ENCODE assay signal across 19 cellular contexts in the genomic region with DNA sequence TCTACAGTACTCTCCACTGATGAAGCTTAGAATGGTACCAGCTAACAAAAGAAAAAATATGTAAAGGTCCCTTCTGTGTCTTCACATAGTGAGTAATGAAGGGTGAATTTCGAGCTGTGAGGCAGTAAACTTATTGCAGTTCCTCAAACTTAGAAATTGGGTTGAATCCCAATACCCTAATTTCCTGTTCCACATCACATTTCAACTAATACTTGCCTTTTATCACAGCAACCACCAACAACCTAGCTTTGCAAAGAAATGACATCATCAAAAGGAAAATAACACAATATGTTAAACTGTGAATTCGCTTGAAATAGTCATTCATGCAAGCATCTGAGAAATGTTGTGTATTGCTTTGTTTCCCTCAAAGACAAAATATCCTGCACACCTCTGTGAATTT. TPM values are rescaled to one million over a fixed set of nuclear protein-coding genes. Genes with fewer than 3 reads are reported as not detected.
DNase-seq lines count a peak whose midpoint lies in the region; ATAC-seq, FAIRE-seq and TF ChIP-seq lines count a peak whose summit lies in the region.
"Had no signal": no experiment of that assay in that cellular context is flagged by ENCODE, and none has a peak within 500 bp of the region (broad histone marks: within the 10 kb centered on the region; RNA-seq: fewer than 3 reads in every experiment).

No MANE protein-coding gene starts in this region.

- peak overlapping the region; percentile 71 for H3K27ac Mint-ChIP-seq in activated CD4-positive, alpha-beta T cell treated with anti-CD3 and anti-CD28 coated beads, Interleukin-2, amount 10 ng/mL, durations not matched to agents 7 days and 5 days
- peak overlapping the region; percentile 46 for H3K27ac Mint-ChIP-seq in activated CD8-positive, alpha-beta T cell treated with anti-CD3 and anti-CD28 coated beads, Interleukin-2, amount 10 ng/mL, durations not matched to agents 7 days and 5 days
- H3K27ac Mint-ChIP-seq in natural killer cell, result peak overlapping the region; percentile 31 to 63

- H3K27me3 ChIP-seq in MG63, result no peaks in the 10 kb centered on the region
- H3K27me3 ChIP-seq: ascending aorta, SJCRH30, uterus had no signal

- H3K36me3 ChIP-seq in MG63, result no peaks in the 10 kb centered on the region
- H3K36me3 ChIP-seq: ascending aorta, left ventricle myocardium inferior, SJCRH30, uterus had no signal

- no peak for TF ChIP-seq CTCF in natural killer cell (IDR thresholded peaks at IDR 0.05)

- no peaks in the 10 kb centered on the region for H3K27me3 Mint-ChIP-seq in activated CD4-positive, alpha-beta T cell treated with anti-CD3 and anti-CD28 coated beads, Interleukin-2, amount 10 ng/mL, durations not matched to agents 7 days and 5 days
- no peaks in the 10 kb centered on the region for H3K27me3 Mint-ChIP-seq in activated CD8-positive, alpha-beta T cell treated with anti-CD3 and anti-CD28 coated beads, Interleukin-2, amount 10 ng/mL, durations not matched to agents 7 days and 5 days (ENCODE audit: low read depth)
- H3K27me3 Mint-ChIP-seq in natural killer cell (ENCODE audit: low read depth in 2 of 2), result no peaks in the 10 kb centered on the region

- no peaks in the 10 kb centered on the region for H3K9me3 Mint-ChIP-seq in activated CD4-positive, alpha-beta T cell treated with anti-CD3 and anti-CD28 coated beads, Interleukin-2, amount 10 ng/mL, durations not matched to agents 7 days and 5 days
- no peaks in the 10 kb centered on the region for H3K9me3 Mint-ChIP-seq in activated CD8-positive, alpha-beta T cell treated with anti-CD3 and anti-CD28 coated beads, Interleukin-2, amount 10 ng/mL, durations not matched to agents 7 days and 5 days (ENCODE audit: insufficient read depth)
- no peaks in the 10 kb centered on the region for H3K9me3 Mint-ChIP-seq in natural killer cell

- no peak for ATAC-seq in activated CD8-positive, alpha-beta T cell treated with anti-CD3 and anti-CD28 coated beads, Interleukin-2, amount 10 ng/mL, durations not matched to agents 7 days and 5 days
- ATAC-seq in natural killer cell, result no peak
- no peak for ATAC-seq in left ventricle myocardium superior
- ATAC-seq in GM21717 (IDR thresholded peaks at IDR 0.05; ENCODE audit: unreplicated experiment), result no peak
- ATAC-seq: psoas muscle had no signal

- peak overlapping the region; percentile 56 for H3K4me3 Mint-ChIP-seq in activated CD4-positive, alpha-beta T cell treated with anti-CD3 and anti-CD28 coated beads, Interleukin-2, amount 10 ng/mL, durations not matched to agents 7 days and 5 days
- H3K4me3 Mint-ChIP-seq in activated CD8-positive, alpha-beta T cell treated with anti-CD3 and anti-CD28 coated beads, Interleukin-2, amount 10 ng/mL, durations not matched to agents 7 days and 5 days, result no peak overlapping the region
- no peak overlapping the region for H3K4me3 Mint-ChIP-seq in natural killer cell

- no peak overlapping the region for H3K4me3 ChIP-seq in MG63
- H3K4me3 ChIP-seq: ascending aorta, left ventricle myocardium inferior, psoas muscle, SJCRH30, uterus had no signal

- H3K4me1 Mint-ChIP-seq in activated CD4-positive, alpha-beta T cell treated with anti-CD3 and anti-CD28 coated beads, Interleukin-2, amount 10 ng/mL, durations not matched to agents 7 days and 5 days, result peaks cover 93% of the 10 kb centered on the region
- peaks cover 92% of the 10 kb centered on the region for H3K4me1 Mint-ChIP-seq in activated CD8-positive, alpha-beta T cell treated with anti-CD3 and anti-CD28 coated beads, Interleukin-2, amount 10 ng/mL, durations not matched to agents 7 days and 5 days (ENCODE audit: low read depth)
- peaks cover 89 to 94% of the 10 kb centered on the region in 2 donors for H3K4me1 Mint-ChIP-seq in natural killer cell

- DNase-seq in activated CD4-positive, alpha-beta T cell treated with anti-CD3 and anti-CD28 coated beads, Interleukin-2, amount 10 ng/mL, durations not matched to agents 7 days and 5 days, result no peak
- no peak for DNase-seq in activated CD4-positive, alpha-beta T cell treated with anti-CD3 and anti-CD28 coated beads for 4 hours
- no peak for DNase-seq in GM18507 (ENCODE audit: extremely low spot score, insufficient read length, low read depth)
- no peak for DNase-seq in activated CD8-positive, alpha-beta T cell treated with anti-CD3 and anti-CD28 coated beads, Interleukin-2, amount 10 ng/mL, durations not matched to agents 7 days and 5 days
- DNase-seq in natural killer cell, result no peak
- no peak for DNase-seq in MG63
- no peak for DNase-seq in left ventricle myocardium superior
- DNase-seq: ACHN, Calu3, GDM1, left ventricle myocardium inferior, NCI-H510A, OCI-M1, psoas muscle, SJCRH30, uterus had no signal

- intact Hi-C loops in natural killer cell (cut with micrococcal nuclease), result no loop called here
- intact Hi-C loops in left ventricle myocardium superior (cut with micrococcal nuclease), result no loop called here

- POLR2A ChIA-PET in activated CD4-positive, alpha-beta T cell treated with anti-CD3 and anti-CD28 coated beads, Interleukin-2, amount 10 ng/mL, durations not matched to agents 7 days and 5 days (lab: Charles Lee), result no interaction called here
- POLR2A ChIA-PET in activated CD8-positive, alpha-beta T cell treated with anti-CD3 and anti-CD28 coated beads, Interleukin-2, amount 10 ng/mL, durations not matched to agents 7 days and 5 days (lab: Charles Lee), result interaction anchor here (0.6 to 19.3 kb wide), 3 partner anchors 15 to 73 kb away, joined by 4 to 280 read pairs (median 7); partner anchors contain the start of gene TNFAIP8

- no peaks in the 10 kb centered on the region for H3K9me3 ChIP-seq in MG63
- H3K9me3 ChIP-seq: ascending aorta, left ventricle myocardium inferior, psoas muscle, SJCRH30, uterus had no signal

- FAIRE-seq in GM18507 (lab: Jason Lieb, UNC), result peak; percentile 81
- FAIRE-seq: colon had no signal

- peaks cover 74% of the 10 kb centered on the region for H3K36me3 Mint-ChIP-seq in activated CD4-positive, alpha-beta T cell treated with anti-CD3 and anti-CD28 coated beads, Interleukin-2, amount 10 ng/mL, durations not matched to agents 7 days and 5 days (ENCODE audit: low read depth)
- peaks cover 57% of the 10 kb centered on the region for H3K36me3 Mint-ChIP-seq in activated CD8-positive, alpha-beta T cell treated with anti-CD3 and anti-CD28 coated beads, Interleukin-2, amount 10 ng/mL, durations not matched to agents 7 days and 5 days (ENCODE audit: low read depth)
- no peaks in the 10 kb centered on the region for H3K36me3 Mint-ChIP-seq in natural killer cell

- CTCF ChIA-PET in activated CD4-positive, alpha-beta T cell treated with anti-CD3 and anti-CD28 coated beads, Interleukin-2, amount 10 ng/mL, durations not matched to agents 7 days and 5 days (lab: Charles Lee), result interaction anchor here (0.7 to 2.8 kb wide), 10 partner anchors 11 to 93 kb away, joined by 3 to 13 read pairs (median 4); partner anchors contain the start of gene TNFAIP8
- CTCF ChIA-PET in activated CD8-positive, alpha-beta T cell treated with anti-CD3 and anti-CD28 coated beads, Interleukin-2, amount 10 ng/mL, durations not matched to agents 7 days and 5 days (lab: Charles Lee), result interaction anchor here (1.1 to 21.9 kb wide), 8 partner anchors 9 to 358 kb away, joined by 3 to 274 read pairs (median 4); partner anchors contain the start of genes DTWD2 and TNFAIP8

RNA-seq across cellular contexts. Expression of gene TNFAIP8, which starts 9.4 kb away (rescaled TPM):
- total RNA-seq in activated CD4-positive, alpha-beta T cell treated with anti-CD3 and anti-CD28 coated beads, Interleukin-2, amount 10 ng/mL, durations not matched to agents 7 days and 5 days, result 100 to 1,000 TPM; 167 to 184 TPM
- 100 to 1,000 TPM; 123 to 127 TPM for total RNA-seq in activated CD8-positive, alpha-beta T cell treated with anti-CD3 and anti-CD28 coated beads, Interleukin-2, amount 10 ng/mL, durations not matched to agents 7 days and 5 days
- total RNA-seq in natural killer cell (10 to 100 TPM; 47.6 to 87.5 (median 76.3) TPM), left ventricle myocardium superior (16.3 TPM)
- 12.1 and 22.2 TPM in 2 replicates for total RNA-seq in MG63 (2014; rRNA removed; shearing (Covaris generic); ENCODE audit: low replicate concordance)
